In the genomic region with DNA sequence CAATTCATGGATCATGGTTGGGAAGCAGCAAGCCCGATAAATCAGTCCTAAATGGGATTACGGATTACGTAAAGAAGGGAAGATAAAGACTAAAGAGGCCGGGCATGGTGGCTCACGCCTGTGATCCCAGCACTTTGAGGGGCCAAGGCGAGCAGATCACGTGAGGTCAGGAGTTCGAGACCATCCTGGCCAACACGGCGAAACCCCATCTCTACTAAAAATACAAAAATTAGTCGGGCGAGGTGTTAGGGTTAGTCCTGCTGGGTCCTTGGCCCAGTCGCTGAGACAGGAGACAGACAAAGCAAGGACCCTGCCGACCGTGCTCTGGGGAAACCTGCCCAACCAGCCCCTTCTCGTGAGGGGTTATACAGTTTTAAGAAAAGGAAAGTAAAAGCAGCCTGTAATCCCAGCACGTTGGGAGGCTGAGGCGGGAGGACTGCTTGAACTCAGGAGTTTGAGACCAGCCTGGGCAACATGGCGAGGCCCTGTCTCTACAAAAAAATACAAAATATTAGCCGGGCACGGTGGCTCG, we compare ENCODE assay signal across 21 cellular contexts. TPM values are rescaled to one million over a fixed set of nuclear protein-coding genes. Genes with fewer than 3 reads are reported as not detected.
DNase-seq lines count a peak whose midpoint lies in the region; ATAC-seq and TF ChIP-seq lines count a peak whose summit lies in the region.
"Had no signal": no experiment of that assay in that cellular context is flagged by ENCODE, and none has a peak within 500 bp of the region (broad histone marks: within the 10 kb centered on the region; RNA-seq: fewer than 3 reads in every experiment).

No MANE protein-coding gene starts in this region.

- H3K4me3 ChIP-seq in BLaER1 treated with 17β-estradiol and CSF1 and Interleukin-3, amounts not matched to agents 10 nM and 100 nM = no peak overlapping the region
- H3K4me3 ChIP-seq in RWPE2 (ENCODE audit: severe bottlenecking) = no peak overlapping the region
- H3K4me3 ChIP-seq in lower lobe of right lung = no peak overlapping the region
- no peak overlapping the region for H3K4me3 ChIP-seq in sigmoid colon
- H3K4me3 ChIP-seq: SK-N-MC had no signal

- TF ChIP-seq EP300 in sigmoid colon (IDR thresholded peaks at IDR 0.05) = no peak

- peak overlapping the region; percentile 45 to 82 (median 72) for H3K4me2 ChIP-seq in BLaER1 treated with 17β-estradiol and CSF1 and Interleukin-3, amounts not matched to agents 10 nM and 100 nM

- ATAC-seq in RWPE2 (ENCODE audit: low read depth) (no peak), lower lobe of right lung (no peak), GM21390 (IDR thresholded peaks at IDR 0.05; ENCODE audit: unreplicated experiment) (no peak)
- ATAC-seq: HCT116 had no signal

- peak overlapping the region in 3 of 11 experiments; percentile 10 to 41 (median 12); a peak in 3 of 22 replicates for H3K9ac ChIP-seq in BLaER1 treated with 17β-estradiol and CSF1 and Interleukin-3, amounts not matched to agents 10 nM and 100 nM

- H3K9me3 ChIP-seq in BLaER1 treated with 17β-estradiol and CSF1 and Interleukin-3, amounts not matched to agents 10 nM and 100 nM (replicated peaks in 1 of 11) = no peaks in the 10 kb centered on the region
- H3K9me3 ChIP-seq in RWPE2 (ENCODE audit: severe bottlenecking) (no peaks in the 10 kb centered on the region), lower lobe of right lung (no peaks in the 10 kb centered on the region), sigmoid colon (no peaks in the 10 kb centered on the region)

- no peak for TF ChIP-seq POLR2A in sigmoid colon (IDR thresholded peaks at IDR 0.05)

- DNase-seq in RWPE2 (ENCODE audit: low spot score) (peak; percentile 33), lower lobe of right lung (peak; percentile 8), sigmoid colon (peak; percentile 41), NCI-H1417 (lab: John Stamatoyannopoulos, UW) (no peak), DMS79 (lab: John Stamatoyannopoulos, UW) (no peak)
- DNase-seq: C1 segment of cervical spinal cord; DND-41; GOT3; MM.1S; NCI-H1092; NCI-H146; NCI-H2029 treated with DMSO at 0.1 percent for 48 hours; NCI-H2171 treated with DMSO at 0.1 percent for 48 hours; NCI-H446; NCI-H526 treated with DMSO at 0.1 percent for 48 hours; NK-92 treated with Interleukin-12 subunit alpha and Interleukin-12 subunit beta, amount 100 ng/mL, for 24 hours; SHP77 had no signal

- peaks cover 15 to 33% (median 29%) of the 10 kb centered on the region in 10 experiments for H3K4me1 ChIP-seq in BLaER1 treated with 17β-estradiol and CSF1 and Interleukin-3, amounts not matched to agents 10 nM and 100 nM
- H3K4me1 ChIP-seq in RWPE2 (ENCODE audit: insufficient read depth, poor library complexity, severe bottlenecking) (no peaks in the 10 kb centered on the region), lower lobe of right lung (no peaks in the 10 kb centered on the region), sigmoid colon (peaks cover 0 to 23% (median 15%) of the 10 kb centered on the region in 4 donors)

- intact Hi-C loops in lower lobe of right lung (cut with DNase I) = no loop called here
- intact Hi-C loops in sigmoid colon (cut with DNase I) = no loop called here

- 90 to 94% methylated on average over 22 of the region's 22 CpGs for WGBS in sigmoid colon, 2 donors

- peaks cover 0 to 11% (median 0%) of the 10 kb centered on the region in 11 experiments; a peak in 6 of 22 replicates for H3K27me3 ChIP-seq in BLaER1 treated with 17β-estradiol and CSF1 and Interleukin-3, amounts not matched to agents 10 nM and 100 nM
- H3K27me3 ChIP-seq in RWPE2 (ENCODE audit: insufficient read depth, poor library complexity, severe bottlenecking) (no peaks in the 10 kb centered on the region), lower lobe of right lung (ENCODE audit: low read depth) (no peaks in the 10 kb centered on the region), sigmoid colon (no peaks in the 10 kb centered on the region)

- TF ChIP-seq CTCF in RWPE2 (IDR thresholded peaks at IDR 0.05; ENCODE audit: poor library complexity, severe bottlenecking) (no peak), lower lobe of right lung (IDR thresholded peaks at IDR 0.05) (no peak), sigmoid colon (IDR thresholded peaks at IDR 0.05) (no peak)

- no peaks in the 10 kb centered on the region for H3K36me3 ChIP-seq in BLaER1 treated with 17β-estradiol and CSF1 and Interleukin-3, amounts not matched to agents 10 nM and 100 nM
- H3K36me3 ChIP-seq in RWPE2 (ENCODE audit: low read depth) (no peaks in the 10 kb centered on the region), lower lobe of right lung (no peaks in the 10 kb centered on the region), sigmoid colon (no peaks in the 10 kb centered on the region)

- peaks cover 0 to 47% (median 0%) of the 10 kb centered on the region in 11 experiments; a peak in 6 of 22 replicates for H4K20me1 ChIP-seq in BLaER1 treated with 17β-estradiol and CSF1 and Interleukin-3, amounts not matched to agents 10 nM and 100 nM

- H3K27ac ChIP-seq in BLaER1 treated with 17β-estradiol and CSF1 and Interleukin-3, amounts not matched to agents 10 nM and 100 nM = no peak overlapping the region
- no peak overlapping the region for H3K27ac ChIP-seq in RWPE2 (ENCODE audit: poor library complexity, severe bottlenecking)
- H3K27ac ChIP-seq in lower lobe of right lung = no peak overlapping the region
- H3K27ac ChIP-seq in sigmoid colon = peak overlapping the region in 2 of 4 donors; percentile 29 to 55
- H3K27ac ChIP-seq: SK-N-MC had no signal

RNA-seq across cellular contexts. Expression of a gene that starts 37.4 kb away (rescaled TPM):
- total RNA-seq in lower lobe of right lung = 13.4 TPM
- 1 to 10 TPM; 6.2 to 9.1 (median 6.7) TPM for total RNA-seq in sigmoid colon
- polyA plus RNA-seq in sigmoid colon = 1 to 10 TPM; 2.4 to 9.1 (median 2.5) TPM

RNA-seq across cellular contexts. Expression of a gene that starts 37.7 kb away (rescaled TPM):
- 133 TPM for total RNA-seq in lower lobe of right lung
- 10 to 100 TPM; 49.0 to 56.2 (median 50.7) TPM for total RNA-seq in sigmoid colon
- 100 to 1,000 TPM in 1 of 3 donors, 10 to 100 TPM in 2; 40.8 to 113 (median 52.2) TPM for polyA plus RNA-seq in sigmoid colon

RNA-seq across cellular contexts. Expression of a gene that starts 58.4 kb away (rescaled TPM):
- total RNA-seq in lower lobe of right lung = 12.4 TPM
- total RNA-seq in sigmoid colon = 10 to 100 TPM; 12.8 to 17.0 (median 15.0) TPM
- 10 to 100 TPM in 2 of 3 donors, 1 to 10 TPM in 1; 9.9 to 21.9 (median 12.6) TPM for polyA plus RNA-seq in sigmoid colon

Comparison
In these comparisons a context has a peak if more than half of its experiments do, and no peak if none do; other contexts are left out.
1. DNase-seq: peak in RWPE2 (single experiment), lower lobe of right lung (single experiment) and sigmoid colon (single experiment); none in NCI-H1417 (0 of 3) and DMS79 (single experiment).